Comparison of ENCODE assay signal across 8 cellular contexts in the genomic region with DNA sequence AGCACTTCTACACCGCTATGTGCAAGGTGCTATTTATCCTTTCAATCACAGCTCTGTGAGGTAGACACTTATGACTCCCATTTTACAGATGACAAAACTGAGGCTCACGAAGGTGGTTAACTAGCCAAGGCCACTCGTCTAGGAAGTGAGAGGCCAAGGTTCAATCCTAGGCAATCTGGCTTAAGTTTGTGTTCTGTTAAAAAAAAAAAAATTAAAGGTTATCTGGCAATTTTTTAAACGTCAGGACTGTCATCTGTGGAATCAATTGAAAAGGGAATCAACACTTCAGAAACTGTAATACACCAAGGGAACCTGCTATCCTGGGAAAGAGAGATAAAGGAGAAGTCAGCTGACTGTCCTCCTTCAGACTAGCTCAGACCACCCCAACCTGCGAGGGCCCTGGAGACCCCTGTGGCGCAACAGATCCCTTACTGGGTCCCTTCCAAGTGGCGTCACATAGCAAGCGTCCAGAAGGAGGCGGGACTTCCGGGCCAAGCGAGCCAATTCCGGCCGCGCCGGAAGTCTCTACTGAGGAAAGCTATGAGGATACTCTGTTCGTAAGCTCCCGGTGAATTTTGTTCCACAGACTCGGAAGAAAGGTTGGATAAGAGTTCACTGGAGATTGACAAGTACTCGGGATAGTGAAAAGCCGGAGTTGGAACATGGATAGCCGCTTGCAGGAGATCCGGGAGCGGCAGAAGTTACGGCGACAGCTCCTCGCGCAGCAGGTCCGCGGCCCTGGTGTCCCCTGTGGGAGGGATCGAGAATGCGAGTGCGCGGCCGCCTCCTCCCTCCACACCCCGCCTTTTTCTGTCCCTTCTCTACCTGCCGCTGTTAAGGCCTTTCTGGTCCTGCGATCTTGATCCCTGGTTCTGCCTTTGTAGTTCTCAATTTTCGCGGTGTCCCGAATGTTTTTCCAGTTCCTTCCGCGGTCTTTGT. TPM values are rescaled to one million over a fixed set of nuclear protein-coding genes. Genes with fewer than 3 reads are reported as not detected.
DNase-seq lines count a peak whose midpoint lies in the region; ATAC-seq and TF ChIP-seq lines count a peak whose summit lies in the region.

TSS of gene METTL14 (plus strand) at position 520 of the 939 bp plus-strand sequence. CDS start at position 663, 143 bp downstream.

- peak within 1 kb of the TSS; percentile 49 to 82 (median 72) for H3K4me3 ChIP-seq in heart right ventricle
- H3K4me3 ChIP-seq in upper lobe of left lung = peak within 1 kb of the TSS; percentile 48 to 72 (median 61)

- peaks cover 0 to 28% (median 16%) of the 10 kb centered on the region in 9 donors for H3K36me3 ChIP-seq in heart right ventricle
- H3K36me3 ChIP-seq in upper lobe of left lung = peaks cover 0 to 25% (median 20%) of the 10 kb centered on the region in 4 donors

- H3K4me1 Mint-ChIP-seq in T-cell = peaks cover 32 to 37% (median 35%) of the 10 kb centered on the region in 3 donors

- no peaks in the 10 kb centered on the region for H3K9me3 ChIP-seq in heart right ventricle
- no peaks in the 10 kb centered on the region for H3K9me3 ChIP-seq in upper lobe of left lung

- no peak for TF ChIP-seq EP300 in upper lobe of left lung (IDR thresholded peaks at IDR 0.05)

- no peaks in the 10 kb centered on the region for H3K9me3 Mint-ChIP-seq in T-cell

- peak within 1 kb of the TSS; percentile 93 to 98 for H3K27ac Mint-ChIP-seq in T-cell

- peak; percentile 98 for ATAC-seq in HG02678 (IDR thresholded peaks at IDR 0.05; ENCODE audit: unreplicated experiment)
- ATAC-seq in T-cell (replicated peaks in 1 of 4) = peak; percentile 95 to 97 (median 96)
- ATAC-seq in heart right ventricle = peak; percentile 96 to 99 (median 98)
- ATAC-seq in upper lobe of left lung (ENCODE audit: low FRiP score in 2 of 2) = peak; percentile 97 to 99

- TF ChIP-seq POLR2A in upper lobe of left lung (IDR thresholded peaks at IDR 0.05) = peak in 3 of 4 donors; percentile 33 to 74 (median 47)

- no peaks in the 10 kb centered on the region for H3K27me3 ChIP-seq in heart right ventricle
- H3K27me3 ChIP-seq in upper lobe of left lung = no peaks in the 10 kb centered on the region

- peaks cover 9% of the 10 kb centered on the region for H3K36me3 Mint-ChIP-seq in T-cell

- intact Hi-C loops in heart right ventricle (cut with DNase I) (loop anchor here in 4 of 10 donors (5.0 to 10.0 kb wide), 4 partner anchors 98 to 410 kb away; no protein-coding TSS in a partner anchor), posterior cingulate gyrus (cut with DNase I) (no loop called here)

- CTCF ChIA-PET in T-cell (lab: Charles Lee) = interaction anchor here (0.5 to 1.3 kb wide), 11 partner anchors 8 to 406 kb away, joined by 3 to 8 read pairs (median 3); no protein-coding TSS in a partner anchor

- H3K27ac ChIP-seq in adipose tissue (ENCODE audit: low read depth, low read length) = peak within 1 kb of the TSS; percentile 51
- H3K27ac ChIP-seq in heart right ventricle = peak within 1 kb of the TSS; percentile 32 to 94 (median 91)
- H3K27ac ChIP-seq in upper lobe of left lung = peak within 1 kb of the TSS; percentile 84 to 94 (median 88)

- TF ChIP-seq CTCF in GM12873 (IDR thresholded peaks at IDR 0.05; ENCODE audit: insufficient read depth, low read depth, low read length, missing control alignments) (peak; percentile 10), heart right ventricle (IDR thresholded peaks at IDR 0.05) (peak in 4 of 9 donors; percentile 27 to 37 (median 34)), upper lobe of left lung (IDR thresholded peaks at IDR 0.05) (peak in 4 of 6 experiments; percentile 7 to 50 (median 38))

- WGBS in adipose tissue, 3 donors = 3 to 5% (median 5%) methylated on average over 42 of the region's 42 CpGs
- WGBS in heart right ventricle, 2 donors = 4 to 5% methylated on average over 42 of the region's 42 CpGs
- WGBS in upper lobe of left lung, 2 donors = 4 to 5% methylated on average over 40 to 42 of the region's 42 CpGs

- H3K27me3 Mint-ChIP-seq in T-cell = peaks cover 0 to 1% of the 10 kb centered on the region in 2 donors

- POLR2A ChIA-PET in T-cell (lab: Charles Lee) = interaction anchor here (0.5 to 1.2 kb wide), 9 partner anchors 8 to 926 kb away, joined by 3 to 8 read pairs (median 3); no protein-coding TSS in a partner anchor

- H3K4me1 ChIP-seq in heart right ventricle = peaks cover 9 to 25% (median 17%) of the 10 kb centered on the region in 9 donors
- H3K4me1 ChIP-seq in upper lobe of left lung = peaks cover 11 to 19% (median 15%) of the 10 kb centered on the region in 4 donors

- peak within 1 kb of the TSS; percentile 96 to 98 (median 98) for H3K4me3 Mint-ChIP-seq in T-cell

- DNase-seq in NCI-H128 (lab: John Stamatoyannopoulos, UW; ENCODE audit: unreplicated experiment) = peak; percentile 84
- DNase-seq in T-cell = peak; percentile 66 to 86 (median 80)
- peak; percentile 93 to 94 for DNase-seq in heart right ventricle
- DNase-seq in posterior cingulate gyrus = peak; percentile 86 to 99 (median 92)
- peak; percentile 92 to 97 for DNase-seq in upper lobe of left lung

RNA-seq across cellular contexts. Expression of gene METTL14, which starts in this region (rescaled TPM):
- 10 to 100 TPM; 39.4 to 53.8 (median 48.9) TPM for total RNA-seq in T-cell
- polyA plus RNA-seq in adipose tissue = 10 to 100 TPM in 1 of 3 donors, 1 to 10 TPM in 2; 4.3 to 10.6 (median 7.5) TPM
- 10 to 100 TPM; 28.4 to 37.2 (median 32.7) TPM for total RNA-seq in heart right ventricle
- 1 to 10 TPM; 4.8 to 5.0 TPM for polyA plus RNA-seq in heart right ventricle
- 10 to 100 TPM; 24.7 to 58.7 (median 38.3) TPM for total RNA-seq in upper lobe of left lung

Comparison
In these comparisons a context has a peak if more than half of its experiments do, and no peak if none do; other contexts are left out.
1. Peak in every context shown above with its lines: DNase-seq, ATAC-seq, H3K4me3 ChIP-seq and H3K27ac ChIP-seq.